19 cellular contexts compared by ENCODE assay signal in the genomic region with DNA sequence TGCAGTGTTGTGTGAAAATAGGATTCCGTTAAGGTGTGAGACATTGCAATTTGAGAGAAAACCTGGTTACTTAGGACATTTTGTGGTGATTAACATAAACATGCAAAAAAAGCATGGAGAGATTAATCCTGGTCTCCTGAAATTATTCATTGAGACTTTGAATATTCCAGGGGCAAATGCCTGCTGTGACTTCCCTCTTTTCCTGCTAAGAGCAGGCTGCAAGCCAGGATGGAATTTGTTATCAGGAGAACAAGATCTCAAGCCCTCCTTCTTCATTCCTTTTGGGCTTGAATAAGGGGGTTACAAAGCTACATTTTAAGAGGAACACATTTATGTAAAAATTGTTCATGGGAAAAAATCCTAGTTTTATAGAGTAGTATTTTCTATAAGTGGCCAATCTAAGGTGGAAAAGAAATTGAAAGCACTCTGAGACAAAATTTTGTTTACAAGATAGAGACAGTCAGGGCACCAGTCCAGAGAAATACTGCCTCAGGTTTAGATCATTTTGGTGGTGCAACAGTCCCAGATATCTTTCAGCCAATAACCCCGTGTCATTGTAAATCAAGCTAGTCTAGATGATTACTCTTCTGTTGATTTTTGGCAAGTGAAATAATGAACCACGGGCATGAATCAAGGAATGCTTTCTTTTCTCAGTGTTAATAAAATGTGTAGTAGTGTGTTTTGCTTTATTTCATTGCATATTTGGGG.
DNase-seq lines count a peak whose midpoint lies in the region; ATAC-seq lines count a peak whose summit lies in the region.
"Had no signal": no experiment of that assay in that cellular context is flagged by ENCODE, and none has a peak within 500 bp of the region (broad histone marks: within the 10 kb centered on the region; RNA-seq: fewer than 3 reads in every experiment).

No MANE protein-coding gene starts in this region.

- H3K9me3 ChIP-seq in mesenchymal stem cell (ENCODE audit: control insufficient read depth, low read length) = peaks cover 3% of the 10 kb centered on the region
- peaks cover 0 to 3% (median 0%) of the 10 kb centered on the region in 3 experiments for H3K9me3 ChIP-seq in naive thymus-derived CD4-positive, alpha-beta T cell (ENCODE audit: control insufficient read depth in 2 of 3, low read length in 3 of 3)
- H3K9me3 ChIP-seq: BLaER1 had no signal

- 77% methylated on average over 3 of the region's 3 CpGs for WGBS in mesenchymal stem cell

- no peak overlapping the region for H3K27ac ChIP-seq in mesenchymal stem cell (ENCODE audit: low read length, poor library complexity, severe bottlenecking)
- H3K27ac ChIP-seq in naive thymus-derived CD4-positive, alpha-beta T cell (ENCODE audit: low read depth, low read length) = no peak overlapping the region
- H3K27ac ChIP-seq: BLaER1, GM23248 had no signal

- H3K4me3 Mint-ChIP-seq in naive thymus-derived CD4-positive, alpha-beta T cell = no peak overlapping the region
- H3K4me3 Mint-ChIP-seq: CD4-positive, CD25-positive, alpha-beta regulatory T cell had no signal

- no peaks in the 10 kb centered on the region for H3K36me3 Mint-ChIP-seq in naive thymus-derived CD4-positive, alpha-beta T cell
- H3K36me3 Mint-ChIP-seq: CD4-positive, CD25-positive, alpha-beta regulatory T cell had no signal

- in situ Hi-C loops in G401 (cut with HindIII; ENCODE audit: low sequenced_read_pairs) = no loop called here

- no peak overlapping the region for H4K91ac ChIP-seq in mesenchymal stem cell (ENCODE audit: low read length)

- POLR2A ChIA-PET in naive thymus-derived CD4-positive, alpha-beta T cell (lab: Charles Lee) = no interaction called here

- H2BK12ac ChIP-seq in mesenchymal stem cell (ENCODE audit: low read length in 2 of 2) = no peak overlapping the region

- H3K4me1 Mint-ChIP-seq in naive thymus-derived CD4-positive, alpha-beta T cell = no peaks in the 10 kb centered on the region
- H3K4me1 Mint-ChIP-seq: CD4-positive, CD25-positive, alpha-beta regulatory T cell had no signal

- ATAC-seq in naive thymus-derived CD4-positive, alpha-beta T cell = no peak
- no peak for ATAC-seq in HG03095 (IDR thresholded peaks at IDR 0.05; ENCODE audit: unreplicated experiment)
- ATAC-seq: Panc1 had no signal

- no peak overlapping the region for H3K27ac Mint-ChIP-seq in naive thymus-derived CD4-positive, alpha-beta T cell
- H3K27ac Mint-ChIP-seq: CD4-positive, CD25-positive, alpha-beta regulatory T cell had no signal

- H3K4me3 ChIP-seq in mesenchymal stem cell (ENCODE audit: insufficient read depth in 1 of 2, low read depth in 1 of 2, low read length in 2 of 2) = no peak overlapping the region
- no peak overlapping the region for H3K4me3 ChIP-seq in naive thymus-derived CD4-positive, alpha-beta T cell (ENCODE audit: low read length)
- H3K4me3 ChIP-seq: BLaER1, GM23248 had no signal

- H3K9ac ChIP-seq in mesenchymal stem cell (ENCODE audit: low read length) = no peak overlapping the region
- H3K9ac ChIP-seq: BLaER1, GM23248 had no signal

- intact Hi-C loops in naive thymus-derived CD4-positive, alpha-beta T cell (cut with micrococcal nuclease) = no loop called here

- H2BK5ac ChIP-seq in mesenchymal stem cell (ENCODE audit: low read depth, low read length, poor library complexity, severe bottlenecking) = no peak overlapping the region

- H2BK120ac ChIP-seq in mesenchymal stem cell (ENCODE audit: low read depth, low read length) = no peak overlapping the region

- H3K4me1 ChIP-seq in mesenchymal stem cell (ENCODE audit: control insufficient read depth, insufficient read depth, low read depth, low read length) = no peaks in the 10 kb centered on the region
- H3K4me1 ChIP-seq in naive thymus-derived CD4-positive, alpha-beta T cell (ENCODE audit: control insufficient read depth in 2 of 2, insufficient read depth in 2 of 2, low read length in 2 of 2) = no peaks in the 10 kb centered on the region
- H3K4me1 ChIP-seq: BLaER1 had no signal

- H3K4ac ChIP-seq in mesenchymal stem cell (ENCODE audit: low read depth in 1 of 2, low read length in 2 of 2) = no peak overlapping the region

- no peaks in the 10 kb centered on the region for H3K79me1 ChIP-seq in mesenchymal stem cell (replicated peaks; ENCODE audit: low read length, poor library complexity, severe bottlenecking)

- no peak overlapping the region for H3K14ac ChIP-seq in mesenchymal stem cell (ENCODE audit: low read length in 2 of 2)

- no peak overlapping the region for H2AK5ac ChIP-seq in mesenchymal stem cell (ENCODE audit: low read length, severe bottlenecking)

- H3K4me2 ChIP-seq in mesenchymal stem cell (ENCODE audit: low read length, poor library complexity, severe bottlenecking) = no peak overlapping the region
- H3K4me2 ChIP-seq: BLaER1 had no signal

- no peaks in the 10 kb centered on the region for H3K27me3 ChIP-seq in mesenchymal stem cell (ENCODE audit: control insufficient read depth in 1 of 2, insufficient read depth in 1 of 2, low read length in 2 of 2)
- no peaks in the 10 kb centered on the region for H3K27me3 ChIP-seq in naive thymus-derived CD4-positive, alpha-beta T cell (ENCODE audit: control insufficient read depth in 2 of 2, insufficient read depth in 2 of 2, low read length in 2 of 2)
- H3K27me3 ChIP-seq: BLaER1 had no signal

- no peak overlapping the region for H2BK15ac ChIP-seq in mesenchymal stem cell (ENCODE audit: low read depth, poor library complexity, severe bottlenecking)

- peak; percentile 83 for DNase-seq in G401 (ENCODE audit: low spot score)
- DNase-seq in M059J (ENCODE audit: low read depth) = peak; percentile 26
- DNase-seq in cerebellum (ENCODE audit: low spot score) = peak; percentile 21
- DNase-seq in mesenchymal stem cell = peak; percentile 8
- DNase-seq in NOMO-1 (lab: John Stamatoyannopoulos, UW; ENCODE audit: unreplicated experiment in 2 of 2) = no peak
- DNase-seq in naive thymus-derived CD4-positive, alpha-beta T cell = no peak
- DNase-seq: CD4-positive, CD25-positive, alpha-beta regulatory T cell; DMS153; DND-41; GM23248; HCEC 1CT; NCI-H2029; NCI-H446 treated with DMSO at 0.1 percent for 48 hours; NCI-H526; NCI-H82; SHP77 treated with DMSO at 0.1 percent for 48 hours had no signal

- no peak overlapping the region for H3K23ac ChIP-seq in mesenchymal stem cell (ENCODE audit: low read length in 2 of 2)

- H3K18ac ChIP-seq in mesenchymal stem cell (ENCODE audit: low read depth in 1 of 2, low read length in 2 of 2) = no peak overlapping the region

- H3K27me3 Mint-ChIP-seq in naive thymus-derived CD4-positive, alpha-beta T cell = no peaks in the 10 kb centered on the region
- H3K27me3 Mint-ChIP-seq: CD4-positive, CD25-positive, alpha-beta regulatory T cell had no signal

- no peaks in the 10 kb centered on the region for H3K36me3 ChIP-seq in mesenchymal stem cell (ENCODE audit: control insufficient read depth in 1 of 2, insufficient read depth in 2 of 2, low read depth in 1 of 2, low read length in 2 of 2)
- H3K36me3 ChIP-seq in naive thymus-derived CD4-positive, alpha-beta T cell (ENCODE audit: control insufficient read depth in 2 of 3, insufficient read depth in 3 of 3, low read length in 3 of 3) = no peaks in the 10 kb centered on the region
- H3K36me3 ChIP-seq: BLaER1 had no signal

- no peak overlapping the region for H4K8ac ChIP-seq in mesenchymal stem cell (ENCODE audit: low read length)

- H3K9me3 Mint-ChIP-seq in naive thymus-derived CD4-positive, alpha-beta T cell = peaks cover 0 to 26% (median 2%) of the 10 kb centered on the region in 11 donors

- no peak overlapping the region for H2AFZ ChIP-seq in mesenchymal stem cell (ENCODE audit: low read depth, low read length)
- H2AFZ ChIP-seq: GM23248 had no signal

- CTCF ChIA-PET in naive thymus-derived CD4-positive, alpha-beta T cell (lab: Charles Lee) = no interaction called here

Comparison
In these comparisons a context has a peak if more than half of its experiments do, and no peak if none do; other contexts are left out.
1. DNase-seq: peak in G401 (single experiment), M059J (single experiment), cerebellum (single experiment) and mesenchymal stem cell (single experiment); none in NOMO-1 (0 of 2) and naive thymus-derived CD4-positive, alpha-beta T cell (0 of 9).